Comparison of ENCODE assay signal across 8 cellular contexts in the genomic region with DNA sequence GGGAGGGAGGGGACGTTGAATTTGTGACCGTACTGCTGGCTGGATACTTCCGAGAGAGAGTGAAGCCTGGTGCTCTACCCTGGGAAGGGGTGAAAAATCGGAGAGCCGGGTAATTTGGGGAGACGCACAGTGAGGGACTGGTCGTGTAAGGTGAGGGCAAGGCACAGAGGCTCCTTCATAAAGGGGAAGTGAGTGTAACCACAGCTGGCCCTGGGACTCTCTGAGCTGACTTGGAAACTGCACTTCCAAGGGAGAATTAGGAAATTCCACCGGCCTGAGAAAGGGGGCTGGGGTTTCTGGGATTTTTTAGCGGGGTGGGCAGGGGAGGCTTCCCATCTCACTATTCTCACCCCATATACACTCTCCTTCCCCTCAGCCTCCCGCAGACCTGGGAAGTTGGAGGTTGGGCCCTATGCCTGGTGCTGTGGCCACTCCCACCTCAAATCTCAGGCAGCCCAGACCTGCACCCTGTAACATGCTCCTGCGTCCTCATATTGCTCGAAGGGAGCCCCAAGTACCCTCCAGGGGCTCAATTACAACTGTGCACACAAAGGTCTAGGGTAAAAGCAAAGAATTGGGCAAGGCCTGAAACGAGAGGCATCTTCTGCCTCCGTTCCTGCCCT.
DNase-seq lines count a peak whose midpoint lies in the region; ATAC-seq and TF ChIP-seq lines count a peak whose summit lies in the region.

No MANE protein-coding gene starts in this region.

- H3K9me3 ChIP-seq in AG04450 (ENCODE audit: control insufficient read depth, insufficient read depth, low read length) (no peaks in the 10 kb centered on the region; the same call in 1 of the 2 replicates), mucosa of stomach (ENCODE audit: control insufficient read depth, low read length) (no peaks in the 10 kb centered on the region)
- H3K9me3 ChIP-seq in effector memory CD4-positive, alpha-beta T cell (ENCODE audit: control insufficient read depth, low read length): no peaks in the 10 kb centered on the region

- DNase-seq in AG04450 (ENCODE audit: low read depth, low spot score) (no peak), NB4 (ENCODE audit: low read depth) (peak; percentile 49), HK-2 (ENCODE audit: unreplicated experiment) (no peak)
- no peak for DNase-seq in effector memory CD4-positive, alpha-beta T cell

- peak overlapping the region; percentile 85 for H3K9ac ChIP-seq in mucosa of stomach (ENCODE audit: low read length)

- H3K36me3 ChIP-seq in effector memory CD4-positive, alpha-beta T cell (ENCODE audit: control insufficient read depth, insufficient read depth, low read length): no peaks in the 10 kb centered on the region
- no peaks in the 10 kb centered on the region for H3K36me3 ChIP-seq in mucosa of stomach (ENCODE audit: control insufficient read depth, insufficient read depth, low read length)

- H3K27ac ChIP-seq in AG04450 (ENCODE audit: low read depth, low read length): no peak overlapping the region
- no peak overlapping the region for H3K27ac ChIP-seq in effector memory CD4-positive, alpha-beta T cell (ENCODE audit: insufficient read depth, low read length, poor library complexity, severe bottlenecking)

- H3K27me3 ChIP-seq in AG04450 (ENCODE audit: control insufficient read depth, insufficient read depth, low read length) (no peaks in the 10 kb centered on the region), mucosa of stomach (ENCODE audit: control insufficient read depth, insufficient read depth, low read length) (no peaks in the 10 kb centered on the region)
- peaks cover 5% of the 10 kb centered on the region for H3K27me3 ChIP-seq in effector memory CD4-positive, alpha-beta T cell (replicated peaks; ENCODE audit: control insufficient read depth, insufficient read depth, low read length, poor library complexity, severe bottlenecking)

- POLR2A ChIA-PET in AG04450 (lab: Yijun Ruan, JAX): interaction anchor here (0.7 to 1.1 kb wide), 2 partner anchors 7 to 100 kb away, joined by 3 to 6 read pairs; no protein-coding TSS in a partner anchor

- H3K4me1 ChIP-seq in effector memory CD4-positive, alpha-beta T cell (ENCODE audit: control insufficient read depth, insufficient read depth, low read length, poor library complexity, severe bottlenecking): peaks cover 9% of the 10 kb centered on the region
- peaks cover 42% of the 10 kb centered on the region for H3K4me1 ChIP-seq in mucosa of stomach (ENCODE audit: control insufficient read depth, insufficient read depth, low read length)

- CTCF ChIA-PET in AG04450 (lab: Charles Lee): interaction anchor here (2.1 kb wide), 1 partner anchor 31 kb away, joined by 5 read pairs; no protein-coding TSS in a partner anchor

- peak overlapping the region; percentile 63 for H3K4me3 ChIP-seq in AG04450 (ENCODE audit: low read depth, low read length)
- no peak overlapping the region for H3K4me3 ChIP-seq in NB4 (ENCODE audit: low read depth, low read length)
- peak overlapping the region; percentile 81 for H3K4me3 ChIP-seq in effector memory CD4-positive, alpha-beta T cell (ENCODE audit: insufficient read depth, low read depth, low read length, poor library complexity, severe bottlenecking)
- peak overlapping the region; percentile 61 for H3K4me3 ChIP-seq in mucosa of stomach (ENCODE audit: low read length)

- no peak for ATAC-seq in HG02610 (IDR thresholded peaks at IDR 0.05; ENCODE audit: unreplicated experiment)
- no peak for ATAC-seq in GM21825 (IDR thresholded peaks at IDR 0.05; ENCODE audit: unreplicated experiment)
- no peak for ATAC-seq in HG03460 (IDR thresholded peaks at IDR 0.05; ENCODE audit: unreplicated experiment)

- TF ChIP-seq CTCF in AG04450 (IDR thresholded peaks at IDR 0.05; ENCODE audit: low read depth, low read length) (no peak), NB4 (IDR thresholded peaks at IDR 0.05; ENCODE audit: low read depth, low read length) (no peak)

- no peak for TF ChIP-seq POLR2A in NB4 (IDR thresholded peaks at IDR 0.05; ENCODE audit: extremely low read depth, insufficient read length)
